25 cellular contexts compared by ENCODE assay signal in genomic region chr9:98356953-98357352, GRCh38.
DNase-seq lines count a peak whose midpoint lies in the region; ATAC-seq and TF ChIP-seq lines count a peak whose summit lies in the region.
"Had no signal": no experiment of that assay in that cellular context is flagged by ENCODE, and none has a peak within 500 bp of the region (broad histone marks: within the 10 kb centered on the region; RNA-seq: fewer than 3 reads in every experiment).

No MANE protein-coding gene starts in this region.

- peaks cover 18% of the 10 kb centered on the region for H3F3A ChIP-seq in GM23248 (ENCODE audit: insufficient read depth)

- no peaks in the 10 kb centered on the region for H4K20me1 ChIP-seq in GM23248 (ENCODE audit: insufficient read depth)
- H4K20me1 ChIP-seq: BLaER1 had no signal

- 28 to 37% methylated on average over 3 of the region's 3 CpGs for WGBS in GM23248 (ENCODE audit: low coverage in 1 of 2, low lambda C conversion rate in 2 of 2, missing lambda C conversion rate in 2 of 2), 2 experiments

- no peaks in the 10 kb centered on the region for H3K9me2 ChIP-seq in GM23248 (ENCODE audit: insufficient read depth)

- no peaks in the 10 kb centered on the region for H3K79me2 ChIP-seq in GM23248 (ENCODE audit: insufficient read depth)

- H3K4me1 ChIP-seq in GM23248 (ENCODE audit: insufficient read depth), result peaks cover 20% of the 10 kb centered on the region
- peaks cover 33% of the 10 kb centered on the region for H3K4me1 ChIP-seq in skeletal muscle satellite cell (ENCODE audit: control insufficient read depth, insufficient read depth, low read length)
- H3K4me1 ChIP-seq: ascending aorta, left ventricle myocardium inferior, right atrium auricular region, spleen, uterus had no signal

- H3K9ac ChIP-seq in GM23248, result no peak overlapping the region
- H3K9ac ChIP-seq in skeletal muscle satellite cell (ENCODE audit: low read depth, low read length), result peak overlapping the region; percentile 67
- H3K9ac ChIP-seq: BLaER1 had no signal

- DNase-seq in GM23248, result peak; percentile 50
- peak; percentile 58 for DNase-seq in brain microvascular endothelial cell
- DNase-seq in fibroblast of mammary gland (ENCODE audit: low read depth), result peak; percentile 89
- DNase-seq in activated T-cell treated with anti-CD3 and anti-CD28 coated beads, Interleukin-2, amount 50 U/mL, for 1 hour, result no peak
- DNase-seq: activated CD4-positive, alpha-beta T cell treated with anti-CD3 and anti-CD28 coated beads for 4 hours; activated effector memory CD4-positive, alpha-beta T cell treated with Interleukin-2 at 50 U/mL for 16 hours; Karpas-422; left ventricle myocardium inferior; NCI-H1417 treated with DMSO at 0.1 percent for 48 hours; NCI-H2081 treated with DMSO at 0.1 percent for 48 hours; NCI-H226; SHP77; spleen; stimulated activated CD4-positive, alpha-beta T cell treated with anti-CD3 and anti-CD28 coated beads, Interleukin-2, amount 100 ng/mL, for 24 hours; stimulated activated CD8-positive, alpha-beta memory T cell treated with anti-CD3 and anti-CD28 coated beads, Interleukin-4, amount 100 ng/mL, for 48 hours; stimulated activated naive CD8-positive, alpha-beta T cell treated with anti-CD3 and anti-CD28 coated beads, Interleukin-15, amount 100 ng/mL, for 72 hours; uterus had no signal

- ATAC-seq in GM18498 (IDR thresholded peaks at IDR 0.05; ENCODE audit: unreplicated experiment), result no peak
- ATAC-seq in GM21723 (IDR thresholded peaks at IDR 0.05; ENCODE audit: unreplicated experiment), result no peak
- ATAC-seq: HCT116; stimulated activated naive CD8-positive, alpha-beta T cell treated with anti-CD3 and anti-CD28 coated beads, Interleukin-15, amount 100 ng/mL, for 72 hours had no signal

- H3K27me3 ChIP-seq in GM23248 (replicated peaks; ENCODE audit: insufficient read depth), result no peaks in the 10 kb centered on the region
- H3K27me3 ChIP-seq in brain microvascular endothelial cell (replicated peaks), result no peaks in the 10 kb centered on the region
- no peaks in the 10 kb centered on the region for H3K27me3 ChIP-seq in skeletal muscle satellite cell (ENCODE audit: control insufficient read depth, insufficient read depth, low read length)
- H3K27me3 ChIP-seq: ascending aorta, BLaER1, right atrium auricular region had no signal

- in situ Hi-C loops in GM23248 (cut with MboI) (no loop called here), brain microvascular endothelial cell (cut with HindIII; ENCODE audit: low pct_ligation_motif_present, low sequenced_read_pairs) (no loop called here)

- TF ChIP-seq CTCF in brain microvascular endothelial cell (IDR thresholded peaks at IDR 0.05; ENCODE audit: low read depth, low read length, missing control alignments) (no peak), fibroblast of mammary gland (conservative IDR thresholded peaks at IDR 0.05; ENCODE audit: control insufficient read depth, insufficient read depth, low read depth, low read length) (no peak)

- no peak overlapping the region for H2AFZ ChIP-seq in GM23248

- H3K4me2 ChIP-seq in GM23248 (ENCODE audit: unreplicated experiment), result no peak overlapping the region
- peak overlapping the region; percentile 61 for H3K4me2 ChIP-seq in skeletal muscle satellite cell (ENCODE audit: low read length)
- H3K4me2 ChIP-seq: BLaER1 had no signal

- H3K4me3 ChIP-seq in GM23248 (no peak overlapping the region), brain microvascular endothelial cell (ENCODE audit: low read depth, low read length) (no peak overlapping the region), fibroblast of mammary gland (ENCODE audit: control insufficient read depth, low read depth, low read length) (no peak overlapping the region), skeletal muscle satellite cell (ENCODE audit: low read length) (no peak overlapping the region)
- H3K4me3 ChIP-seq: ascending aorta, BLaER1, left ventricle myocardium inferior, right atrium auricular region, spleen, thoracic aorta, uterus had no signal

- H3K36me3 ChIP-seq in GM23248 (ENCODE audit: low read depth) (no peaks in the 10 kb centered on the region), brain microvascular endothelial cell (replicated peaks) (no peaks in the 10 kb centered on the region), skeletal muscle satellite cell (ENCODE audit: insufficient read depth, low read length) (no peaks in the 10 kb centered on the region)
- H3K36me3 ChIP-seq: ascending aorta, BLaER1, left ventricle myocardium inferior, right atrium auricular region, spleen, thoracic aorta, uterus had no signal

- H3K9me3 ChIP-seq in GM23248 (ENCODE audit: low read depth) (no peaks in the 10 kb centered on the region), skeletal muscle satellite cell (replicated peaks; ENCODE audit: low read length) (no peaks in the 10 kb centered on the region)
- H3K9me3 ChIP-seq: ascending aorta, thoracic aorta had no signal

- peak overlapping the region; percentile 34 for H3K27ac ChIP-seq in GM23248
- H3K27ac ChIP-seq in brain microvascular endothelial cell, result peak overlapping the region; percentile 86
- H3K27ac ChIP-seq: ascending aorta, BLaER1, left ventricle myocardium inferior, right atrium auricular region, spleen, thoracic aorta, uterus had no signal
